In the genomic region with DNA sequence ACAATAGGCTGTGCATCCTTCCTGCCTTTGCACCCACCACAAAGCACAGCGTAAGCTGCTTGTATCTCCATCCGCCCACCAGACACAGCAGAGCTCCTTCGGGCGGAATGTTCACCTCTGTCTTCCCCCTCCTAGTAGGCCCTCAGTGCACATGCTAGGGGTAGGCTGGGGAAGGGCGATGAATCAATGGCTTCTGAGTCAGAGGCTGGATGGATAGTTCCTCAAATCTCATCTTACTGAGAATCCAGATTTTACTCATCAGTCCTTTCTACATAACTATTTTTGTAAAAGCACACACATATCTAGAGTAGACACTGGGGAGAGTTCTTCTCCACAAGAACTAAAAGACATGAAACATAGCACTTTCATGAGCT, we compare ENCODE assay signal across 9 cellular contexts.
DNase-seq lines count a peak whose midpoint lies in the region; ATAC-seq and TF ChIP-seq lines count a peak whose summit lies in the region.
"Had no signal": no experiment of that assay in that cellular context is flagged by ENCODE, and none has a peak within 500 bp of the region (broad histone marks: within the 10 kb centered on the region; RNA-seq: fewer than 3 reads in every experiment).

No MANE protein-coding gene starts in this region.

- peaks cover 14% of the 10 kb centered on the region for H3K36me3 Mint-ChIP-seq in activated B cell treated with CpG ODN at 0.5 μM for 24 hours (ENCODE audit: low read depth)

- no peak for DNase-seq in activated B cell treated with CpG ODN at 0.5 μM for 24 hours
- no peak for DNase-seq in KG1 (lab: John Stamatoyannopoulos, UW)
- DNase-seq in MM.1S, result no peak
- no peak for DNase-seq in HUDEP-2 (lab: John Stamatoyannopoulos, UW; ENCODE audit: unreplicated experiment in 76 of 76)
- no peak for DNase-seq in kidney glomerular epithelial cell (lab: John Stamatoyannopoulos, UW)

- 90% methylated on average over 2 of the region's 5 CpGs; no CpG with 5 or more reads in 1 of the 2 experiments for WGBS in mesodermal cell (ENCODE audit: insufficient coverage in 2 of 2), 2 experiments

- H3K4me3 Mint-ChIP-seq in activated B cell treated with CpG ODN at 0.5 μM for 24 hours, result peak overlapping the region; percentile 62

- peaks cover 69% of the 10 kb centered on the region for H3K4me1 Mint-ChIP-seq in activated B cell treated with CpG ODN at 0.5 μM for 24 hours

- no peaks in the 10 kb centered on the region for H3K9me3 Mint-ChIP-seq in activated B cell treated with CpG ODN at 0.5 μM for 24 hours

- H3K27me3 ChIP-seq in MM.1S (replicated peaks; ENCODE audit: insufficient read depth, low read length), result no peaks in the 10 kb centered on the region

- POLR2A ChIA-PET in activated B cell treated with CpG ODN at 0.5 μM for 24 hours (lab: Charles Lee), result interaction anchor here (0.9 to 1.8 kb wide), 8 partner anchors 9 to 238 kb away, joined by 3 to 6 read pairs (median 5); partner anchors contain the start of gene BCAR3

- no peak for TF ChIP-seq CTCF in activated B cell treated with CpG ODN at 0.5 μM for 24 hours (IDR thresholded peaks at IDR 0.05)
- TF ChIP-seq CTCF in MM.1S (IDR thresholded peaks at IDR 0.05; ENCODE audit: low read length), result no peak

- peak; percentile 90 for ATAC-seq in GM19023 (IDR thresholded peaks at IDR 0.05; ENCODE audit: unreplicated experiment)
- peak; percentile 94 for ATAC-seq in HG02642 (IDR thresholded peaks at IDR 0.05; ENCODE audit: poor library complexity, unreplicated experiment)
- peak; percentile 91 for ATAC-seq in activated B cell treated with CpG ODN at 0.5 μM for 24 hours (ENCODE audit: low read depth)

- H3K9me2 ChIP-seq in MM.1S (replicated peaks; ENCODE audit: insufficient read depth, low read length), result no peaks in the 10 kb centered on the region

- H3K4me2 ChIP-seq in MM.1S (ENCODE audit: low read depth, low read length), result no peak overlapping the region

- H3K79me2 ChIP-seq in MM.1S (ENCODE audit: low read length), result no peaks in the 10 kb centered on the region

- H3K27ac Mint-ChIP-seq in activated B cell treated with CpG ODN at 0.5 μM for 24 hours, result peak overlapping the region; percentile 87

- no peak overlapping the region for H3K9ac ChIP-seq in MM.1S (ENCODE audit: low read length)

- H3K36me3 ChIP-seq in mesodermal cell (ENCODE audit: control insufficient read depth, insufficient read depth, low read length) (peaks cover 41% of the 10 kb centered on the region), MM.1S (replicated peaks; ENCODE audit: insufficient read depth, low read length) (no peaks in the 10 kb centered on the region)
- H3K36me3 ChIP-seq: thoracic aorta had no signal

- H3K9me3 ChIP-seq in mesodermal cell (ENCODE audit: control insufficient read depth, low read length) (no peaks in the 10 kb centered on the region), MM.1S (replicated peaks; ENCODE audit: insufficient read depth, low read length) (no peaks in the 10 kb centered on the region)
- H3K9me3 ChIP-seq: thoracic aorta had no signal

- H3K27ac ChIP-seq in mesodermal cell (ENCODE audit: low read depth, low read length, severe bottlenecking) (peak overlapping the region; percentile 77), MM.1S (ENCODE audit: low read length) (no peak overlapping the region)

- H4K20me1 ChIP-seq in MM.1S (ENCODE audit: insufficient read depth, low read length), result no peaks in the 10 kb centered on the region

- H3K4me1 ChIP-seq in mesodermal cell (ENCODE audit: control insufficient read depth, insufficient read depth, low read length, poor library complexity, severe bottlenecking), result peaks cover 56% of the 10 kb centered on the region
- H3K4me1 ChIP-seq in MM.1S (ENCODE audit: low read length), result no peaks in the 10 kb centered on the region

- no peaks in the 10 kb centered on the region for H3F3A ChIP-seq in MM.1S (ENCODE audit: insufficient read depth, low read length)

- no peak overlapping the region for H2AFZ ChIP-seq in MM.1S (ENCODE audit: low read length)

- H3K27me3 Mint-ChIP-seq in activated B cell treated with CpG ODN at 0.5 μM for 24 hours, result no peaks in the 10 kb centered on the region

- intact Hi-C loops in activated B cell treated with CpG ODN at 0.5 μM for 24 hours (cut with micrococcal nuclease), result loop anchor here (1.0 to 2.0 kb wide), 6 partner anchors 8 to 427 kb away; partner anchors contain the start of genes CCDC18 and TMED5

- CTCF ChIA-PET in activated B cell treated with CpG ODN at 0.5 μM for 24 hours (lab: Charles Lee), result interaction anchor here (0.8 to 3.0 kb wide), 6 partner anchors 9 to 206 kb away, joined by 3 to 19 read pairs (median 4); no protein-coding TSS in a partner anchor

- no peak overlapping the region for H3K4me3 ChIP-seq in mesodermal cell (ENCODE audit: extremely low read depth, insufficient read depth, low read length, poor library complexity, severe bottlenecking)
- H3K4me3 ChIP-seq in MM.1S (ENCODE audit: low read length), result no peak overlapping the region
